17 cellular contexts compared by ENCODE assay signal in the genomic region with DNA sequence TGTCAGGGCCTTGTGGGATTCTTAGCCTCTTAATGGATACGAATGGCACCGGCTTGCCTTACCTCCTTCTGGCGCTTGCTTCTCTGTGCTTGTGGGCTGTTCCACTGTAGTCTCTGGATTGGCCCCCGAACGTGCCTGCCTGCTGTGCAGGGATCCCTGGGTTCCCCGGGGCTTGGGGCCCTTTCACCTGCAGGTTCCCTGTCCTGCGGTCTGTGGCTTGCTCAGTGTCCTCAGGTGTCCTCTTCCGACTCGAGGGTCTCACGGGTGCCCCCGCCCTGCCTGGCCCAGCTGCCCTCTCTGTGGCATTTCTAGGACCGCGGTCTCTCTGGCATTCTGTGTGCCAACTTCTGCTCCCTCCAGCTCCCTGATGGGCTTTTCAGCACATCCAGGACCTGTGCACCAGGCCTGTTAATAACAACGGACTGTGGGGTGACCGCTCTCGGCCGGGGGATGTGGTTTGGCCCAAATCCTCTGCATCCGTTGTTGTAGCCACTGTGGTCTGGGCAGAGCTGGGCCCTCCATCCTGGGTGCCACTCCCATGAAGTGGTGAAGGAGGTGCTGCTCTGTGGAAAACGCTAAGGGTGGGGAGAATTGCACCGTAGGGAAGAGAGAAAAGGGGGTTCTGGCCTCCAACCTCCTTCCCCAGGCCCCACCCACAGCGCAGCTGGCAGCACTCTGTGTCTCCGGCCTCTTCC. TPM values are rescaled to one million over a fixed set of nuclear protein-coding genes. Genes with fewer than 3 reads are reported as not detected.
DNase-seq lines count a peak whose midpoint lies in the region; ATAC-seq and TF ChIP-seq lines count a peak whose summit lies in the region.
"Had no signal": no experiment of that assay in that cellular context is flagged by ENCODE, and none has a peak within 500 bp of the region (broad histone marks: within the 10 kb centered on the region; RNA-seq: fewer than 3 reads in every experiment).

No MANE protein-coding gene starts in this region.

- no peak overlapping the region for H3K4me3 ChIP-seq in heart left ventricle
- H3K4me3 ChIP-seq: adrenal gland had no signal

- TF ChIP-seq CTCF in natural killer cell (IDR thresholded peaks at IDR 0.05), result no peak
- no peak for TF ChIP-seq CTCF in heart left ventricle (IDR thresholded peaks at IDR 0.05)
- no peak for TF ChIP-seq CTCF in nephron (IDR thresholded peaks at IDR 0.05; ENCODE audit: unreplicated experiment in 3 of 3)

- DNase-seq in natural killer cell treated with Interleukin-12 subunit alpha and Interleukin-12 subunit beta and Interleukin-15 and Interleukin-18, amount 100 ng/mL, for 72 hours (ENCODE audit: low spot score), result peak; percentile 31
- DNase-seq in natural killer cell (no peak), heart left ventricle (peak in 4 of 5 donors; percentile 11 to 29 (median 16)), ACHN (no peak), midbrain (lab: John Stamatoyannopoulos, UW) (no peak), Kasumi-1 (lab: John Stamatoyannopoulos, UW) (no peak), NAMALWA (ENCODE audit: low spot score) (no peak)
- DNase-seq: foreskin melanocyte; HCEC 1CT; immature natural killer cell; mesenchymal stem cell; NCI-H748 treated with DMSO at 0.1 percent for 48 hours; stimulated activated naive CD4-positive, alpha-beta T cell had no signal

- H3K27ac Mint-ChIP-seq in natural killer cell treated with Interleukin-12 subunit alpha and Interleukin-12 subunit beta and Interleukin-15 and Interleukin-18, amount 100 ng/mL, for 72 hours, result no peak overlapping the region
- no peak overlapping the region for H3K27ac Mint-ChIP-seq in natural killer cell
- peak overlapping the region; percentile 44 to 72 (median 70) for H3K27ac Mint-ChIP-seq in nephron
- H3K27ac Mint-ChIP-seq: activated T-helper 17 cell treated with anti-CD3 and anti-CD28 coated beads, Interleukin-2, amount 50 U/mL, for 72 hours; immature natural killer cell had no signal

- TF ChIP-seq POLR2A in heart left ventricle (IDR thresholded peaks at IDR 0.05), result no peak

- peaks cover 0 to 60% (median 20%) of the 10 kb centered on the region in 12 donors for H3K4me1 ChIP-seq in heart left ventricle

- no peak overlapping the region for H3K4me3 Mint-ChIP-seq in natural killer cell treated with Interleukin-12 subunit alpha and Interleukin-12 subunit beta and Interleukin-15 and Interleukin-18, amount 100 ng/mL, for 72 hours
- no peak overlapping the region for H3K4me3 Mint-ChIP-seq in natural killer cell
- H3K4me3 Mint-ChIP-seq in nephron, result no peak overlapping the region
- H3K4me3 Mint-ChIP-seq: activated T-helper 17 cell treated with anti-CD3 and anti-CD28 coated beads, Interleukin-2, amount 50 U/mL, for 72 hours; immature natural killer cell had no signal

- in situ Hi-C loops in ACHN (cut with HindIII; ENCODE audit: low pct_ligation_motif_present, low pct_unique_long_range_greater_than_20kb, low sequenced_read_pairs), result no loop called here

- 72 to 84% (median 78%) methylated on average over 21 to 22 of the region's 22 CpGs for WGBS in heart left ventricle, 4 donors

- no peaks in the 10 kb centered on the region for H3K4me1 Mint-ChIP-seq in natural killer cell treated with Interleukin-12 subunit alpha and Interleukin-12 subunit beta and Interleukin-15 and Interleukin-18, amount 100 ng/mL, for 72 hours (ENCODE audit: low read depth in 2 of 2)
- peaks cover 0 to 5% of the 10 kb centered on the region in 2 donors for H3K4me1 Mint-ChIP-seq in natural killer cell
- peaks cover 67% of the 10 kb centered on the region for H3K4me1 Mint-ChIP-seq in nephron
- H3K4me1 Mint-ChIP-seq: activated T-helper 17 cell treated with anti-CD3 and anti-CD28 coated beads, Interleukin-2, amount 50 U/mL, for 72 hours; CD14-positive monocyte; immature natural killer cell had no signal

- no peaks in the 10 kb centered on the region for H3K36me3 ChIP-seq in heart left ventricle
- H3K36me3 ChIP-seq: adrenal gland had no signal

- peaks cover 0 to 8% of the 10 kb centered on the region in 2 donors for H3K27me3 Mint-ChIP-seq in natural killer cell treated with Interleukin-12 subunit alpha and Interleukin-12 subunit beta and Interleukin-15 and Interleukin-18, amount 100 ng/mL, for 72 hours
- H3K27me3 Mint-ChIP-seq in natural killer cell (ENCODE audit: low read depth in 2 of 2) (peaks cover 0 to 3% of the 10 kb centered on the region in 2 donors), nephron (ENCODE audit: low read depth) (peaks cover 5% of the 10 kb centered on the region)

- no peaks in the 10 kb centered on the region for H3K27me3 ChIP-seq in heart left ventricle
- H3K27me3 ChIP-seq: adrenal gland had no signal

- H3K9me3 Mint-ChIP-seq in natural killer cell treated with Interleukin-12 subunit alpha and Interleukin-12 subunit beta and Interleukin-15 and Interleukin-18, amount 100 ng/mL, for 72 hours, result no peaks in the 10 kb centered on the region
- H3K9me3 Mint-ChIP-seq in natural killer cell (no peaks in the 10 kb centered on the region), nephron (no peaks in the 10 kb centered on the region)
- H3K9me3 Mint-ChIP-seq: activated T-helper 17 cell treated with anti-CD3 and anti-CD28 coated beads, Interleukin-2, amount 50 U/mL, for 72 hours; immature natural killer cell had no signal

- H3K36me3 Mint-ChIP-seq in natural killer cell treated with Interleukin-12 subunit alpha and Interleukin-12 subunit beta and Interleukin-15 and Interleukin-18, amount 100 ng/mL, for 72 hours, result no peaks in the 10 kb centered on the region
- H3K36me3 Mint-ChIP-seq in natural killer cell, result no peaks in the 10 kb centered on the region
- no peaks in the 10 kb centered on the region for H3K36me3 Mint-ChIP-seq in nephron (ENCODE audit: low read depth)
- H3K36me3 Mint-ChIP-seq: CD14-positive monocyte, immature natural killer cell had no signal

- intact Hi-C loops in natural killer cell (cut with micrococcal nuclease), result no loop called here
- intact Hi-C loops in heart left ventricle (cut with DNase I), result no loop called here

- peak overlapping the region in 3 of 12 donors; percentile 9 to 20 (median 17) for H3K27ac ChIP-seq in heart left ventricle

- H3K9me3 ChIP-seq in heart left ventricle, result no peaks in the 10 kb centered on the region
- H3K9me3 ChIP-seq: adrenal gland had no signal

- no peak for ATAC-seq in natural killer cell treated with Interleukin-12 subunit alpha and Interleukin-12 subunit beta and Interleukin-15 and Interleukin-18, amount 100 ng/mL, for 72 hours
- no peak for ATAC-seq in natural killer cell
- ATAC-seq in heart left ventricle, result no peak
- ATAC-seq: activated T-helper 17 cell treated with anti-CD3 and anti-CD28 coated beads, Interleukin-2, amount 50 U/mL, for 72 hours had no signal

RNA-seq across cellular contexts. Expression of a gene that starts 12.4 kb away (rescaled TPM):
- total RNA-seq in natural killer cell treated with Interleukin-12 subunit alpha and Interleukin-12 subunit beta and Interleukin-15 and Interleukin-18, amount 100 ng/mL, for 72 hours, result 1 to 10 TPM in 1 of 2 donors, under 1 TPM in 1; 0.31 to 1.3 TPM
- total RNA-seq in natural killer cell (10 to 100 TPM; 12.3 to 22.3 (median 12.7) TPM), heart left ventricle (100 to 1,000 TPM in 2 of 9 donors, 10 to 100 TPM in 7; 31.7 to 109 (median 59.0) TPM)
- 10 to 100 TPM; 38.9 to 65.6 TPM for polyA plus RNA-seq in heart left ventricle

Comparison
In these comparisons a context has a peak if more than half of its experiments do, and no peak if none do; other contexts are left out.
1. DNase-seq: peak in natural killer cell treated with Interleukin-12 subunit alpha and Interleukin-12 subunit beta and Interleukin-15 and Interleukin-18, amount 100 ng/mL, for 72 hours (single experiment) and heart left ventricle (4 of 5); none in natural killer cell (single experiment), ACHN (single experiment), midbrain (single experiment), Kasumi-1 (0 of 2) and NAMALWA (single experiment).
2. RNA of a gene that starts 12.4 kb away (total RNA-seq): 31.7 to 109 TPM in heart left ventricle and 12.3 to 22.3 TPM in natural killer cell; 0.31 to 1.3 TPM in natural killer cell treated with Interleukin-12 subunit alpha and Interleukin-12 subunit beta and Interleukin-15 and Interleukin-18, amount 100 ng/mL, for 72 hours; every median in the first group is over 4 times any median in the second.
3. H3K27ac Mint-ChIP-seq: peak in nephron (3 of 3); none in natural killer cell treated with Interleukin-12 subunit alpha and Interleukin-12 subunit beta and Interleukin-15 and Interleukin-18, amount 100 ng/mL, for 72 hours (0 of 2) and natural killer cell (0 of 2).